ENCODE assay signal across 11 cellular contexts in the genomic region with DNA sequence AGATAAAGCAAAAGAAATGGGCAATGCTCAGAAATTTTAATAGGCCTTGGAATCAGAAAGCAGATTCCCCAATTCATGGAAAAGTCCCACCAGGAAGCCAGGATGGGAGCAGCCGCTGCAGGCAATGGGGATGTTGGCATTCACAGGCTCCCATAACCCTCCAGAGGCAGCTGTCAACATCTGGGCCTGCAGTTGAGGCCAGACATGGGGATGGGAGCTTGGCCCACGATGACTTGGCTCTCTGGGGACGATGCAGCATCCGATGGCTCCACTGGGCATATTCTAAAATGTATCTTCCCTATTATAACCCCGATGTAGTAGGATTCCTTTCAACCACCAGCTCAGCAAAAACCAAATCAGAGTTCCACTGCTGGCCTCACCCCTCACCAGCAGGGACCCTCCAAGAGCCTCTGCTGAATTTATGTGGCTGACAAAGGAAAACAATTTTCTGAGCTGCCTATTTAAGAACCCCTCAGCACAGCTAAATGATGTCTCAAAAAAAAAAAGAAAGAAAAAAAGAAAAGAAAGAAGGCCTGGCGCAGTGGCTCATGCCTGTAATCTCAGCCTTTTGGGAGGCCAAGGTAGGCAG. TPM values are rescaled to one million over a fixed set of nuclear protein-coding genes. Genes with fewer than 3 reads are reported as not detected.
A peak's percentile ranks its signal among the peaks of the same experiment; 100 is the strongest.
DNase-seq lines count a peak whose midpoint lies in the region; ATAC-seq and TF ChIP-seq lines count a peak whose summit lies in the region.
"Had no signal": no experiment of that assay in that cellular context is flagged by ENCODE, and none has a peak within 500 bp of the region (broad histone marks: within the 10 kb centered on the region; RNA-seq: fewer than 3 reads in every experiment).

No MANE protein-coding gene starts in this region.

- no peak overlapping the region for H3K4me3 Mint-ChIP-seq in glutamatergic neuron (ENCODE audit: unreplicated experiment)

- H3K36me3 Mint-ChIP-seq in glutamatergic neuron (ENCODE audit: unreplicated experiment) = no peaks in the 10 kb centered on the region
- H3K36me3 Mint-ChIP-seq: activated naive CD4-positive, alpha-beta T cell treated with anti-CD3 and anti-CD28 coated beads, Interleukin-2, amount 50 U/mL, for 72 hours; naive thymus-derived CD4-positive, alpha-beta T cell had no signal

- H3K27ac Mint-ChIP-seq in glutamatergic neuron (ENCODE audit: unreplicated experiment) = peak overlapping the region; percentile 86
- H3K27ac Mint-ChIP-seq: activated naive CD4-positive, alpha-beta T cell treated with anti-CD3 and anti-CD28 coated beads, Interleukin-2, amount 50 U/mL, for 72 hours; naive thymus-derived CD4-positive, alpha-beta T cell had no signal

- H3K9me3 ChIP-seq in adipocyte (ENCODE audit: control insufficient read depth, low read length) (no peaks in the 10 kb centered on the region), skeletal muscle satellite cell (replicated peaks; ENCODE audit: low read length) (no peaks in the 10 kb centered on the region)
- H3K9me3 ChIP-seq: Caco-2 had no signal

- DNase-seq in GM10266 (ENCODE audit: extremely low spot score) = no peak
- DNase-seq in adipocyte (ENCODE audit: low read depth) = peak; percentile 44
- DNase-seq in glutamatergic neuron = no peak
- no peak for DNase-seq in inferior parietal cortex (ENCODE audit: extremely low spot score)
- no peak for DNase-seq in D341Med (ENCODE audit: low spot score)
- DNase-seq in NCI-H1105 (lab: John Stamatoyannopoulos, UW) = no peak
- DNase-seq: Caco-2; naive thymus-derived CD4-positive, alpha-beta T cell had no signal

- H3K36me3 ChIP-seq in adipocyte (ENCODE audit: control insufficient read depth, insufficient read depth, low read length, severe bottlenecking) = peaks cover 20% of the 10 kb centered on the region
- peaks cover 77% of the 10 kb centered on the region for H3K36me3 ChIP-seq in skeletal muscle satellite cell (ENCODE audit: insufficient read depth, low read length)

- peaks cover 7% of the 10 kb centered on the region for H3K27me3 Mint-ChIP-seq in glutamatergic neuron (ENCODE audit: unreplicated experiment)

- peaks cover 53% of the 10 kb centered on the region for H3K4me1 Mint-ChIP-seq in glutamatergic neuron (ENCODE audit: low read depth, unreplicated experiment)

- H3K27me3 ChIP-seq in adipocyte (replicated peaks; ENCODE audit: control insufficient read depth, insufficient read depth, low read length) (no peaks in the 10 kb centered on the region), skeletal muscle satellite cell (ENCODE audit: control insufficient read depth, insufficient read depth, low read length) (no peaks in the 10 kb centered on the region)

- H3K9ac ChIP-seq in adipocyte (ENCODE audit: low read length) = peak overlapping the region; percentile 18
- H3K9ac ChIP-seq in skeletal muscle satellite cell (ENCODE audit: low read depth, low read length) = peak overlapping the region; percentile 28

- TF ChIP-seq CTCF in GM10266 (IDR thresholded peaks at IDR 0.05; ENCODE audit: control insufficient read depth, insufficient read depth, low read depth, missing control alignments) (peak; percentile 10), glutamatergic neuron (IDR thresholded peaks at IDR 0.05; ENCODE audit: partially characterized antibody, unreplicated experiment) (no peak)

- H3K4me3 ChIP-seq in adipocyte (ENCODE audit: low read length) = no peak overlapping the region
- no peak overlapping the region for H3K4me3 ChIP-seq in skeletal muscle satellite cell (ENCODE audit: low read length)

- H3K9me3 Mint-ChIP-seq in glutamatergic neuron (ENCODE audit: unreplicated experiment) = peaks cover 12% of the 10 kb centered on the region
- H3K9me3 Mint-ChIP-seq: activated naive CD4-positive, alpha-beta T cell treated with anti-CD3 and anti-CD28 coated beads, Interleukin-2, amount 50 U/mL, for 72 hours; naive thymus-derived CD4-positive, alpha-beta T cell had no signal

- H3K4me1 ChIP-seq in adipocyte (ENCODE audit: control insufficient read depth, insufficient read depth, low read length) = peaks cover 72% of the 10 kb centered on the region
- H3K4me1 ChIP-seq in skeletal muscle satellite cell (ENCODE audit: control insufficient read depth, insufficient read depth, low read length) = peaks cover 92% of the 10 kb centered on the region

- H3K4me2 ChIP-seq in skeletal muscle satellite cell (ENCODE audit: low read length) = peak overlapping the region; percentile 57

- ATAC-seq in GM21529 (IDR thresholded peaks at IDR 0.05; ENCODE audit: unreplicated experiment) = no peak
- ATAC-seq: activated naive CD4-positive, alpha-beta T cell treated with anti-CD3 and anti-CD28 coated beads, Interleukin-2, amount 50 U/mL, for 72 hours; naive thymus-derived CD4-positive, alpha-beta T cell had no signal

RNA-seq across cellular contexts. Expression of a gene that starts 7.1 kb away (rescaled TPM):
- total RNA-seq in glutamatergic neuron (ENCODE audit: unreplicated experiment) = 12.5 TPM
- total RNA-seq in skeletal muscle satellite cell (2012; rRNA removed) = 29.9 and 38.5 TPM in 2 replicates
